Comparison of ENCODE assay signal across 8 cellular contexts in genomic region chr1:150213170-150214098, GRCh38. TPM values are rescaled to one million over a fixed set of nuclear protein-coding genes. Genes with fewer than 3 reads are reported as not detected.
DNase-seq lines count a peak whose midpoint lies in the region; ATAC-seq and TF ChIP-seq lines count a peak whose summit lies in the region.

No MANE protein-coding gene starts in this region.

- H3K27me3 ChIP-seq in suprapubic skin = no peaks in the 10 kb centered on the region

- DNase-seq in Calu3 (peak; percentile 91), KBM-7 (peak; percentile 98), SIG-M5 (lab: John Stamatoyannopoulos, UW) (peak; percentile 83), globus pallidus (ENCODE audit: low spot score) (peak; percentile 96), occipital lobe (lab: John Stamatoyannopoulos, UW) (peak; percentile 91), suprapubic skin (ENCODE audit: low spot score in 2 of 2) (peak; percentile 97 to 98)
- DNase-seq in activated naive CD4-positive, alpha-beta T cell treated with anti-CD3 and anti-CD28 coated beads, Interleukin-2, amount 50 U/mL, for 16 hours = peak; percentile 92

- H3K27me3 Mint-ChIP-seq in Calu3 (ENCODE audit: unreplicated experiment) = no peaks in the 10 kb centered on the region

- no peak for TF ChIP-seq EP300 in suprapubic skin (IDR thresholded peaks at IDR 0.05)

- no peaks in the 10 kb centered on the region for H3K36me3 ChIP-seq in suprapubic skin

- peak overlapping the region; percentile 87 for H3K27ac ChIP-seq in suprapubic skin

- 16% methylated on average over 38 of the region's 38 CpGs for WGBS in suprapubic skin

- no peaks in the 10 kb centered on the region for H3K9me3 ChIP-seq in suprapubic skin

- BruUV-seq in Calu3 (replicated peaks; lab: Mats Ljungman, UMichigan) = TSS peak; percentile 19

- no peak for TF ChIP-seq POLR2A in suprapubic skin (IDR thresholded peaks at IDR 0.05)

- peak overlapping the region; percentile 82 for H3K27ac Mint-ChIP-seq in Calu3 (ENCODE audit: unreplicated experiment)

- peak overlapping the region; percentile 50 for H3K4me3 ChIP-seq in suprapubic skin

- TF ChIP-seq CTCF in Calu3 (IDR thresholded peaks at IDR 0.05; ENCODE audit: unreplicated experiment) (no peak), suprapubic skin (IDR thresholded peaks at IDR 0.05) (no peak)

- peaks cover 15% of the 10 kb centered on the region for H3K4me1 Mint-ChIP-seq in Calu3 (ENCODE audit: low read depth, unreplicated experiment)

- peaks cover 11% of the 10 kb centered on the region for H3K4me1 ChIP-seq in suprapubic skin

- H3K9me3 Mint-ChIP-seq in Calu3 (ENCODE audit: low read depth, unreplicated experiment) = no peaks in the 10 kb centered on the region

- H3K36me3 Mint-ChIP-seq in Calu3 (ENCODE audit: insufficient read depth, unreplicated experiment) = peaks cover 17% of the 10 kb centered on the region

- ATAC-seq in GM21515 (IDR thresholded peaks at IDR 0.05; ENCODE audit: unreplicated experiment) = peak; percentile 73

- peak overlapping the region; percentile 72 for H3K4me3 Mint-ChIP-seq in Calu3 (ENCODE audit: low read depth, unreplicated experiment)

- CTCF ChIA-PET in Calu3 (lab: Charles Lee) = interaction anchor here (0.5 to 0.7 kb wide), 2 partner anchors 20 to 144 kb away, joined by 3 to 4 read pairs; no protein-coding TSS in a partner anchor

- intact Hi-C loops in Calu3 (cut with micrococcal nuclease; ENCODE audit: unreplicated experiment) = no loop called here

- in situ Hi-C loops in KBM-7 (cut with MboI; ENCODE audit: low pct_unique_long_range_greater_than_20kb, low sequenced_read_pairs) = no loop called here

RNA-seq across cellular contexts. Expression of gene ANP32E, which starts 22.5 kb away (rescaled TPM):
- total RNA-seq in Calu3 (2022) (101 and 129 TPM in 2 replicates), occipital lobe (20.3 TPM), suprapubic skin (10 to 100 TPM in 3 of 4 donors, 1 to 10 TPM in 1; 7.5 to 17.6 (median 13.7) TPM)

RNA-seq across cellular contexts. Expression of gene CA14, which starts 44.1 kb away (rescaled TPM):
- total RNA-seq in Calu3 (2022) (1.0 and 1.3 TPM in 2 replicates), occipital lobe (1.7 TPM), suprapubic skin (1 to 10 TPM in 2 of 4 donors, under 1 TPM in 2; 0.64 to 2.8 (median 1.1) TPM)

RNA-seq across cellular contexts. Expression of gene APH1A, which starts 55.4 kb away (rescaled TPM):
- total RNA-seq in Calu3 (2022) = 195 TPM in 2 replicates
- total RNA-seq in occipital lobe = 76.7 TPM
- 100 to 1,000 TPM in 3 of 4 donors, 10 to 100 TPM in 1; 92.5 to 141 (median 125) TPM for total RNA-seq in suprapubic skin

RNA-seq across cellular contexts. Expression of gene C1orf54, which starts 59.2 kb away (rescaled TPM):
- 0.76 TPM in 1 of 2 replicates, not detected in the other for total RNA-seq in Calu3 (2022)
- total RNA-seq in occipital lobe = 9.2 TPM
- 10 to 100 TPM in 1 of 4 donors, 1 to 10 TPM in 2, under 1 TPM in 1; 0.96 to 16.0 (median 1.5) TPM for total RNA-seq in suprapubic skin

Comparison
In these comparisons a context has a peak if more than half of its experiments do, and no peak if none do; other contexts are left out.
1. Peak in every context shown above with its lines: DNase-seq, ATAC-seq, H3K4me3 ChIP-seq and H3K27ac ChIP-seq.